11 cellular contexts compared by ENCODE assay signal in genomic region chr22:20093437-20093836, GRCh38. TPM values are rescaled to one million over a fixed set of nuclear protein-coding genes. Genes with fewer than 3 reads are reported as not detected.
A peak's percentile ranks its signal among the peaks of the same experiment; 100 is the strongest.
DNase-seq lines count a peak whose midpoint lies in the region; ATAC-seq and TF ChIP-seq lines count a peak whose summit lies in the region.
"Had no signal": no experiment of that assay in that cellular context is flagged by ENCODE, and none has a peak within 500 bp of the region (broad histone marks: within the 10 kb centered on the region; RNA-seq: fewer than 3 reads in every experiment).

No MANE protein-coding gene starts in this region.

- TF ChIP-seq POLR2A in spleen (IDR thresholded peaks at IDR 0.05): no peak

- H3K4me3 ChIP-seq in spleen (no peak overlapping the region), HAP-1 (no peak overlapping the region), foreskin fibroblast (ENCODE audit: low read depth in 1 of 2, low read length in 2 of 2) (no peak overlapping the region)
- H3K4me3 ChIP-seq: BLaER1, GM12878 had no signal

- H3K9me3 ChIP-seq in spleen: peaks cover 0 to 8% (median 2%) of the 10 kb centered on the region in 8 donors
- H3K9me3 ChIP-seq in HAP-1: no peaks in the 10 kb centered on the region
- H3K9me3 ChIP-seq: BLaER1 had no signal

- peak overlapping the region; percentile 96 for H3K27ac Mint-ChIP-seq in central memory CD8-positive, alpha-beta T cell (ENCODE audit: low read depth)
- H3K27ac Mint-ChIP-seq: activated B cell treated with CpG ODN at 0.5 μM for 24 hours had no signal

- H3K4me1 ChIP-seq in spleen: peaks cover 0 to 44% (median 22%) of the 10 kb centered on the region in 6 donors
- H3K4me1 ChIP-seq in HAP-1: no peaks in the 10 kb centered on the region
- H3K4me1 ChIP-seq: BLaER1 had no signal

- TF ChIP-seq CTCF in spleen (IDR thresholded peaks at IDR 0.05 in 8 of 11, conservative IDR thresholded peaks at IDR 0.05 in 3 of 11) (no peak), foreskin fibroblast (IDR thresholded peaks at IDR 0.05; ENCODE audit: low read depth, low read length) (no peak)

- no peak for ATAC-seq in central memory CD8-positive, alpha-beta T cell (replicated peaks; ENCODE audit: extremely low read depth, poor library complexity, severe bottlenecking)
- ATAC-seq: GM12878 had no signal

- in situ Hi-C loops in HAP-1 (cut with MboI; ENCODE audit: low sequenced_read_pairs): no loop called here

- peaks cover 60% of the 10 kb centered on the region for H3K4me1 Mint-ChIP-seq in central memory CD8-positive, alpha-beta T cell
- H3K4me1 Mint-ChIP-seq: activated B cell treated with CpG ODN at 0.5 μM for 24 hours had no signal

- intact Hi-C loops in spleen (cut with DNase I; ENCODE audit: low total_unique reads): no loop called here

- WGBS in spleen, 5 donors: 87 to 94% (median 90%) methylated on average over 7 of the region's 7 CpGs

- no peaks in the 10 kb centered on the region for H3K27me3 ChIP-seq in layer of hippocampus (ENCODE audit: control insufficient read depth, insufficient read depth, low read length)
- H3K27me3 ChIP-seq in spleen (replicated peaks in 1 of 7): no peaks in the 10 kb centered on the region
- no peaks in the 10 kb centered on the region for H3K27me3 ChIP-seq in HAP-1 (ENCODE audit: low read depth)
- H3K27me3 ChIP-seq: BLaER1 had no signal

- H3K27ac ChIP-seq in layer of hippocampus (ENCODE audit: low read depth, low read length) (peak overlapping the region; percentile 28), spleen (peak overlapping the region in 2 of 8 donors; percentile 56 to 70)
- H3K27ac ChIP-seq: BLaER1 had no signal

- H3K9me3 Mint-ChIP-seq in central memory CD8-positive, alpha-beta T cell: no peaks in the 10 kb centered on the region

- peak overlapping the region; percentile 74 for H3K4me3 Mint-ChIP-seq in central memory CD8-positive, alpha-beta T cell
- H3K4me3 Mint-ChIP-seq: activated B cell treated with CpG ODN at 0.5 μM for 24 hours had no signal

- H3K36me3 ChIP-seq in spleen: peaks cover 3 to 100% (median 90%) of the 10 kb centered on the region in 6 donors
- peaks cover 96% of the 10 kb centered on the region for H3K36me3 ChIP-seq in HAP-1 (replicated peaks)

- H3K36me3 Mint-ChIP-seq in central memory CD8-positive, alpha-beta T cell (ENCODE audit: insufficient read depth): peaks cover 67% of the 10 kb centered on the region

- H3K27me3 Mint-ChIP-seq in central memory CD8-positive, alpha-beta T cell: no peaks in the 10 kb centered on the region
- H3K27me3 Mint-ChIP-seq: activated B cell treated with CpG ODN at 0.5 μM for 24 hours had no signal

- DNase-seq in central memory CD8-positive, alpha-beta T cell (ENCODE audit: low spot score in 2 of 2): no peak
- DNase-seq in spleen (peak; percentile 30), HAP-1 (ENCODE audit: low spot score in 2 of 2) (no peak), NCI-H524 (lab: John Stamatoyannopoulos, UW) (no peak), foreskin fibroblast (no peak)
- DNase-seq: activated B cell treated with CpG ODN at 0.5 μM for 24 hours, NCI-H1048, NCI-H226 had no signal

RNA-seq across cellular contexts. Expression of gene DGCR8, which starts 13.4 kb away (rescaled TPM):
- 10 to 100 TPM; 25.1 to 62.7 (median 36.1) TPM for total RNA-seq in spleen
- polyA plus RNA-seq in spleen: 10 to 100 TPM in 2 of 3 donors, 1 to 10 TPM in 1; 7.8 to 17.1 (median 14.3) TPM

RNA-seq across cellular contexts. Expression of gene RANBP1, which starts 22.5 kb away (rescaled TPM):
- total RNA-seq in spleen: 100 to 1,000 TPM in 3 of 7 donors, 10 to 100 TPM in 4; 56.7 to 111 (median 88.5) TPM
- 100 to 1,000 TPM in 2 of 3 donors, 10 to 100 TPM in 1; 52.6 to 106 (median 101) TPM for polyA plus RNA-seq in spleen

RNA-seq across cellular contexts. Expression of gene TRMT2A, which starts 23.6 kb away (rescaled TPM):
- 10 to 100 TPM; 70.4 to 89.8 (median 79.3) TPM for total RNA-seq in spleen
- 100 to 1,000 TPM in 2 of 3 donors, 10 to 100 TPM in 1; 75.1 to 142 (median 132) TPM for polyA plus RNA-seq in spleen

RNA-seq across cellular contexts. Expression of gene ZDHHC8, which starts 38.2 kb away (rescaled TPM):
- total RNA-seq in spleen: 10 to 100 TPM; 24.3 to 71.5 (median 57.5) TPM
- 10 to 100 TPM; 12.7 to 37.8 (median 21.4) TPM for polyA plus RNA-seq in spleen

RNA-seq across cellular contexts. Expression of gene CCDC188, which starts 57.4 kb away (rescaled TPM):
- total RNA-seq in spleen: 1 to 10 TPM in 4 of 7 donors, under 1 TPM in 2, not detected in 1; 0.69 to 7.6 (median 1.8) TPM
- polyA plus RNA-seq in spleen: 1 to 10 TPM in 2 of 3 donors, under 1 TPM in 1; 0.29 to 6.1 (median 1.7) TPM
- total RNA-seq: activated B cell treated with CpG ODN at 0.5 μM for 24 hours, GM12878 had no signal
- polyA plus RNA-seq: GM12878 had no signal
